In the genomic region with DNA sequence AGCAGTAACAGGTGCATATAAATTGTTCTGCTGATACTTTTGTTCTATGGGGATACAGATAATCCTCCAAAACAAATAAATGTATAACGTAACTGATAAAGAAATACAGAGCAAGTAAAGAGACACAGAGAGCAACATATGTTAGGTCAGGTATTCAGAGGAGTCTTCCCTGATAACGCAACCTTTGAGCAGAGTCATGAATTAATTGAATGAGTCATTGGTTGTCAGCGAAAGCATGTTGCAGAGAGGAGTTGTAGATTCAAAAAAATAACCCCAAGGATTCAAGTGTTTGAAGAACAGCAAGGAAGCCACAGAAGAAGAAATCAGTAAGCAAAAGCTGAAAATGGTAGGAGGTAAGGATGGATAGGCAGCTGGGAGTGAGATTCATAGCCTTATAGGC, we compare ENCODE assay signal across 21 cellular contexts.
"Had no signal": no experiment of that assay in that cellular context is flagged by ENCODE, and none has a peak within 500 bp of the region (broad histone marks: within the 10 kb centered on the region; RNA-seq: fewer than 3 reads in every experiment).

No MANE protein-coding gene starts in this region.

- H3K27ac ChIP-seq: cardiac muscle cell, hepatocyte, left lung, neural progenitor cell, thoracic aorta, vagina had no signal

- H3K4me1 Mint-ChIP-seq: immature natural killer cell; naive thymus-derived CD8-positive, alpha-beta T cell; neural progenitor cell; WTC11 had no signal

- H2AFZ ChIP-seq: hepatocyte, neural progenitor cell had no signal

- FAIRE-seq: TTC549 had no signal

- H3K9ac ChIP-seq: neural progenitor cell had no signal

- H3K4me2 ChIP-seq: hepatocyte, neural progenitor cell had no signal

- H3K36me3 ChIP-seq: cardiac muscle cell, left lung, neural progenitor cell, thoracic aorta, vagina had no signal

- H3K4me3 Mint-ChIP-seq: immature natural killer cell; naive thymus-derived CD8-positive, alpha-beta T cell; neural progenitor cell; type B pancreatic cell; WTC11 had no signal

- H3K4me1 ChIP-seq: left lung, neural progenitor cell, vagina had no signal

- H3K27ac Mint-ChIP-seq: activated naive CD4-positive, alpha-beta T cell treated with anti-CD3 and anti-CD28 coated beads, Interleukin-2, amount 50 U/mL, for 72 hours; immature natural killer cell; naive thymus-derived CD8-positive, alpha-beta T cell; neural progenitor cell; type B pancreatic cell; WTC11 had no signal

- H3K27me3 ChIP-seq: cardiac muscle cell, hepatocyte, left lung, neural progenitor cell, vagina had no signal

- H3K79me2 ChIP-seq: hepatocyte had no signal

- DNase-seq: activated T-cell treated with anti-CD3 and anti-CD28 coated beads, Interleukin-2, amount 50 U/mL, for 1 hour; erythroblast; foreskin melanocyte; glutamatergic neuron; immature natural killer cell; kidney glomerular epithelial cell; left lung; naive thymus-derived CD8-positive, alpha-beta T cell; retina; stimulated activated CD4-positive, alpha-beta T cell treated with anti-CD3 and anti-CD28 coated beads, Interleukin-4, amount 100 ng/mL, for 24 hours; stimulated activated naive CD4-positive, alpha-beta T cell treated with Interleukin-2 at 50 U/mL for 16 hours had no signal

- ATAC-seq: activated naive CD4-positive, alpha-beta T cell treated with anti-CD3 and anti-CD28 coated beads, Interleukin-2, amount 50 U/mL, for 72 hours; left lung; naive thymus-derived CD8-positive, alpha-beta T cell; WTC11 had no signal

- H3K9me3 ChIP-seq: left lung, thoracic aorta, vagina had no signal

- H3K36me3 Mint-ChIP-seq: immature natural killer cell, neural progenitor cell, type B pancreatic cell, WTC11 had no signal

- H3K4me3 ChIP-seq: cardiac muscle cell, hepatocyte, left lung, lung, neural progenitor cell, thoracic aorta, vagina had no signal
